In genomic region chr7:774161-775109, GRCh38 we compare ENCODE assay signal across 8 cellular contexts. TPM values are rescaled to one million over a fixed set of nuclear protein-coding genes. Genes with fewer than 3 reads are reported as not detected.
A peak's percentile ranks its signal among the peaks of the same experiment; 100 is the strongest.
DNase-seq lines count a peak whose midpoint lies in the region; ATAC-seq and TF ChIP-seq lines count a peak whose summit lies in the region.

No MANE protein-coding gene starts in this region.

- H3K4me2 ChIP-seq in GM23248 (ENCODE audit: unreplicated experiment) = no peak overlapping the region

- ATAC-seq in GM19455 (IDR thresholded peaks at IDR 0.05; ENCODE audit: unreplicated experiment) = no peak

- H3K36me3 ChIP-seq in A673 (ENCODE audit: insufficient read depth, low read length, poor library complexity, severe bottlenecking) = peaks cover 32% of the 10 kb centered on the region
- H3K36me3 ChIP-seq in GM23248 (ENCODE audit: low read depth) = no peaks in the 10 kb centered on the region; the same call in 1 of the 2 replicates
- peaks cover 4 to 26% of the 10 kb centered on the region in 2 donors for H3K36me3 ChIP-seq in ascending aorta
- peaks cover 30% of the 10 kb centered on the region for H3K36me3 ChIP-seq in MG63

- CTCF ChIA-PET in A673 (lab: Charles Lee) = no interaction called here

- H3F3A ChIP-seq in GM23248 (ENCODE audit: insufficient read depth) = no peaks in the 10 kb centered on the region

- no peak overlapping the region for H3K27ac ChIP-seq in A673 (ENCODE audit: low read depth, low read length, poor library complexity, severe bottlenecking)
- no peak overlapping the region for H3K27ac ChIP-seq in GM23248
- no peak overlapping the region for H3K27ac ChIP-seq in ascending aorta

- POLR2A ChIA-PET in A673 (lab: Charles Lee; ENCODE audit: low non-redundant PET) = no interaction called here

- no peaks in the 10 kb centered on the region for H4K20me1 ChIP-seq in GM23248 (ENCODE audit: insufficient read depth)

- H3K9me3 ChIP-seq in A673 (ENCODE audit: low read depth, low read length, poor library complexity, severe bottlenecking) (no peaks in the 10 kb centered on the region), GM23248 (ENCODE audit: low read depth) (no peaks in the 10 kb centered on the region), ascending aorta (no peaks in the 10 kb centered on the region), MG63 (no peaks in the 10 kb centered on the region)

- H3K4me1 ChIP-seq in A673 (ENCODE audit: insufficient read depth, low read length, poor library complexity, severe bottlenecking) = peaks cover 51% of the 10 kb centered on the region
- H3K4me1 ChIP-seq in GM23248 (ENCODE audit: insufficient read depth) = no peaks in the 10 kb centered on the region
- peaks cover 6 to 20% of the 10 kb centered on the region in 2 donors for H3K4me1 ChIP-seq in ascending aorta

- no peaks in the 10 kb centered on the region for H3K27me3 ChIP-seq in A673 (replicated peaks; ENCODE audit: insufficient read depth, low read depth, low read length, poor library complexity)
- H3K27me3 ChIP-seq in GM23248 (replicated peaks; ENCODE audit: insufficient read depth) = no peaks in the 10 kb centered on the region
- no peaks in the 10 kb centered on the region for H3K27me3 ChIP-seq in ascending aorta
- H3K27me3 ChIP-seq in MG63 = no peaks in the 10 kb centered on the region

- no TSS peak for BruUV-seq in A673 (replicated peaks; lab: Mats Ljungman, UMichigan)

- no peak overlapping the region for H3K9ac ChIP-seq in GM23248

- no peak overlapping the region for H2AFZ ChIP-seq in GM23248

- WGBS in GM23248 (ENCODE audit: low coverage in 1 of 2, low lambda C conversion rate in 2 of 2, missing lambda C conversion rate in 2 of 2), 2 experiments = 51 to 60% methylated on average over 41 to 62 of the region's 65 CpGs

- no peaks in the 10 kb centered on the region for H3K9me2 ChIP-seq in GM23248 (ENCODE audit: insufficient read depth)

- H3K79me2 ChIP-seq in GM23248 (ENCODE audit: insufficient read depth) = no peaks in the 10 kb centered on the region

- H3K4me3 ChIP-seq in A673 (ENCODE audit: low read depth, low read length, poor library complexity, severe bottlenecking) = no peak overlapping the region
- H3K4me3 ChIP-seq in GM23248 = no peak overlapping the region
- H3K4me3 ChIP-seq in ascending aorta = no peak overlapping the region
- no peak overlapping the region for H3K4me3 ChIP-seq in MG63

- TF ChIP-seq CTCF in A673 (conservative IDR thresholded peaks at IDR 0.05; ENCODE audit: low read depth, low read length) = peak; percentile 93
- peak; percentile 90 to 96 (median 94) for TF ChIP-seq CTCF in ascending aorta (IDR thresholded peaks at IDR 0.05)

- intact Hi-C loops in A673 (cut with micrococcal nuclease; ENCODE audit: unreplicated experiment) = loop anchor here (10.0 kb wide), 1 partner anchor 170 kb away; no protein-coding TSS in a partner anchor
- intact Hi-C loops in ascending aorta (cut with DNase I) = loop anchor here (1.0 to 10.0 kb wide), 4 partner anchors 47 to 452 kb away; partner anchors contain the start of genes DNAAF5, PDGFA and PRKAR1B

- in situ Hi-C loops in GM23248 (cut with MboI) = no loop called here

- DNase-seq in A673 (ENCODE audit: low spot score) = peak; percentile 69
- peak; percentile 67 for DNase-seq in GM23248
- peak; percentile 30 to 61 (median 50) for DNase-seq in T-helper 2 cell
- DNase-seq in ascending aorta (ENCODE audit: low spot score in 2 of 2) = no peak
- DNase-seq in iris pigment epithelial cell (ENCODE audit: low read depth) = peak; percentile 25
- peak; percentile 64 to 74 for DNase-seq in stimulated activated CD4-positive, alpha-beta T cell treated with anti-CD3 and anti-CD28 coated beads, Interleukin-2, amount 100 ng/mL, for 48 hours
- DNase-seq in MG63 = no peak

RNA-seq across cellular contexts. Expression of gene PRKAR1B, which starts 47.4 kb away (rescaled TPM):
- total RNA-seq in A673 (2021) (27.2 and 29.0 TPM in 2 replicates), ascending aorta (13.0 TPM)
- 8.6 and 10.2 TPM in 2 replicates for total RNA-seq in GM23248 (2014; rRNA removed; shearing (Covaris generic))
- polyA plus RNA-seq in GM23248 (2016; fragmentation: Nextera tagmentation; extraction: Ambion mirVana) = 12.9 and 13.0 TPM in 2 replicates
- 20.4 and 27.5 TPM in 2 replicates for total RNA-seq in MG63 (2014; rRNA removed; shearing (Covaris generic); ENCODE audit: low replicate concordance)

RNA-seq across cellular contexts. Expression of gene DNAAF5, which starts 47.9 kb away (rescaled TPM):
- 74.4 and 78.1 TPM in 2 replicates for total RNA-seq in A673 (2021)
- total RNA-seq in GM23248 (2014; rRNA removed; shearing (Covaris generic)) = 33.6 and 35.7 TPM in 2 replicates
- polyA plus RNA-seq in GM23248 (2016; fragmentation: Nextera tagmentation; extraction: Ambion mirVana) = 5.5 and 5.7 TPM in 2 replicates
- total RNA-seq in ascending aorta = 20.5 TPM
- 23.7 and 31.4 TPM in 2 replicates for total RNA-seq in MG63 (2014; rRNA removed; shearing (Covaris generic); ENCODE audit: low replicate concordance)

RNA-seq across cellular contexts. Expression of gene SUN1, which starts 57.8 kb away (rescaled TPM):
- 189 and 203 TPM in 2 replicates for total RNA-seq in A673 (2021)
- total RNA-seq in GM23248 (2014; rRNA removed; shearing (Covaris generic)) = 104 and 110 TPM in 2 replicates
- polyA plus RNA-seq in GM23248 (2016; fragmentation: Nextera tagmentation; extraction: Ambion mirVana) = 65.6 and 74.0 TPM in 2 replicates
- total RNA-seq in ascending aorta = 186 TPM
- total RNA-seq in MG63 (2014; rRNA removed; shearing (Covaris generic); ENCODE audit: low replicate concordance) = 109 and 157 TPM in 2 replicates

Comparison
In these comparisons a context has a peak if more than half of its experiments do, and no peak if none do; other contexts are left out.
1. DNase-seq: peak in A673 (single experiment), GM23248 (single experiment), T-helper 2 cell (5 of 5), iris pigment epithelial cell (single experiment) and stimulated activated CD4-positive, alpha-beta T cell treated with anti-CD3 and anti-CD28 coated beads, Interleukin-2, amount 100 ng/mL, for 48 hours (2 of 2); none in ascending aorta (0 of 2) and MG63 (single experiment).